12 cellular contexts compared by ENCODE assay signal in genomic region chr22:32389685-32390084, GRCh38. TPM values are rescaled to one million over a fixed set of nuclear protein-coding genes. Genes with fewer than 3 reads are reported as not detected.
DNase-seq lines count a peak whose midpoint lies in the region; ATAC-seq and TF ChIP-seq lines count a peak whose summit lies in the region.
"Had no signal": no experiment of that assay in that cellular context is flagged by ENCODE, and none has a peak within 500 bp of the region (broad histone marks: within the 10 kb centered on the region; RNA-seq: fewer than 3 reads in every experiment).

No MANE protein-coding gene starts in this region.

- H3K36me3 ChIP-seq in DOHH2 (ENCODE audit: control insufficient read depth, low read length), result peaks cover 61% of the 10 kb centered on the region

- H3K79me2 ChIP-seq in DOHH2 (ENCODE audit: control insufficient read depth, low read length), result no peaks in the 10 kb centered on the region

- DNase-seq in A172 (ENCODE audit: low spot score) (peak; percentile 5), RWPE1 (ENCODE audit: low spot score) (no peak), fibroblast of the aortic adventitia (ENCODE audit: low read depth) (peak; percentile 20)
- DNase-seq: naive B cell, NCI-H1436 treated with DMSO at 0.1 percent for 48 hours had no signal

- ATAC-seq in HG03521 (IDR thresholded peaks at IDR 0.05; ENCODE audit: unreplicated experiment) (no peak), GM18861 (IDR thresholded peaks at IDR 0.05; ENCODE audit: unreplicated experiment) (no peak), HG03378 (IDR thresholded peaks at IDR 0.05; ENCODE audit: unreplicated experiment) (no peak), HG02840 (IDR thresholded peaks at IDR 0.05; ENCODE audit: low FRiP score, unreplicated experiment) (no peak)

- H3K9me3 ChIP-seq in DOHH2 (ENCODE audit: control insufficient read depth, insufficient read depth, low read length), result no peaks in the 10 kb centered on the region
- H3K9me3 ChIP-seq: adrenal gland had no signal

- TF ChIP-seq CTCF in DOHH2 (IDR thresholded peaks at IDR 0.05; ENCODE audit: low read depth, low read length, poor library complexity, severe bottlenecking), result peak; percentile 62
- peak; percentile 16 for TF ChIP-seq CTCF in RWPE1 (conservative IDR thresholded peaks at IDR 0.05; ENCODE audit: low read depth)
- TF ChIP-seq CTCF in fibroblast of the aortic adventitia (IDR thresholded peaks at IDR 0.05; ENCODE audit: insufficient read depth, low read length), result peak; percentile 42

- H3K27ac ChIP-seq in DOHH2 (ENCODE audit: low read depth, low read length) (no peak overlapping the region), RWPE1 (no peak overlapping the region)
- H3K27ac ChIP-seq: adrenal gland had no signal

- H3K9me2 ChIP-seq in DOHH2 (replicated peaks; ENCODE audit: control insufficient read depth, low read length), result no peaks in the 10 kb centered on the region

- H3K27me3 ChIP-seq in DOHH2 (ENCODE audit: control insufficient read depth, low read length), result no peaks in the 10 kb centered on the region
- H3K27me3 ChIP-seq: adrenal gland had no signal

- no peaks in the 10 kb centered on the region for H3F3A ChIP-seq in DOHH2 (ENCODE audit: control insufficient read depth, insufficient read depth)

- no peaks in the 10 kb centered on the region for H3K4me1 ChIP-seq in DOHH2 (ENCODE audit: control insufficient read depth, low read length)
- H3K4me1 ChIP-seq: adrenal gland had no signal

- H3K4me2 ChIP-seq in DOHH2 (ENCODE audit: low read length), result no peak overlapping the region

- POLR2A ChIA-PET in RWPE1 (lab: Yijun Ruan, JAX; ENCODE audit: low non-redundant PET), result no interaction called here

- H4K20me1 ChIP-seq in DOHH2 (ENCODE audit: control insufficient read depth, insufficient read depth, low read depth, low read length), result no peaks in the 10 kb centered on the region

- CTCF ChIA-PET in RWPE1 (lab: Yijun Ruan, JAX), result no interaction called here

- H3K4me3 ChIP-seq in DOHH2 (ENCODE audit: low read length) (no peak overlapping the region), fibroblast of the aortic adventitia (ENCODE audit: low read depth, low read length) (no peak overlapping the region)
- H3K4me3 ChIP-seq: adrenal gland had no signal

RNA-seq across cellular contexts. Expression of gene RTCB, which starts 22.4 kb away (rescaled TPM):
- 107 and 109 TPM in 2 replicates for total RNA-seq in A172 (2014; rRNA removed; shearing (Covaris generic))
- 74.8 and 194 TPM in 2 replicates for total RNA-seq in fibroblast of the aortic adventitia (ENCODE audit: low replicate concordance)

RNA-seq across cellular contexts. Expression of gene RFPL3, which starts 32.0 kb away (rescaled TPM):
- total RNA-seq in A172 (2014; rRNA removed; shearing (Covaris generic)), result not detected in 2 replicates
- total RNA-seq in fibroblast of the aortic adventitia (ENCODE audit: low replicate concordance), result not detected in 2 replicates
- total RNA-seq: adrenal gland, subcutaneous adipose tissue had no signal
